Comparison of ENCODE assay signal across 20 cellular contexts in genomic region chr11:66218846-66219620, GRCh38. TPM values are rescaled to one million over a fixed set of nuclear protein-coding genes. Genes with fewer than 3 reads are reported as not detected.
DNase-seq lines count a peak whose midpoint lies in the region; TF ChIP-seq lines count a peak whose summit lies in the region.
"Had no signal": no experiment of that assay in that cellular context is flagged by ENCODE, and none has a peak within 500 bp of the region (broad histone marks: within the 10 kb centered on the region; RNA-seq: fewer than 3 reads in every experiment).

No MANE protein-coding gene starts in this region.

- peaks cover 7% of the 10 kb centered on the region for H3K36me3 Mint-ChIP-seq in activated naive CD4-positive, alpha-beta T cell treated with anti-CD3 and anti-CD28 coated beads, Interleukin-2, amount 50 U/mL, for 24 hours
- H3K36me3 Mint-ChIP-seq in activated CD4-positive, alpha-beta memory T cell treated with anti-CD3 and anti-CD28 coated beads, Interleukin-2, amount 10 ng/mL, durations not matched to agents 7 days and 5 days (ENCODE audit: low read depth): peaks cover 25% of the 10 kb centered on the region
- H3K36me3 Mint-ChIP-seq in type B pancreatic cell (peaks cover 20% of the 10 kb centered on the region), Calu3 (ENCODE audit: insufficient read depth, unreplicated experiment) (peaks cover 5% of the 10 kb centered on the region)

- TF ChIP-seq CTCF in type B pancreatic cell (conservative IDR thresholded peaks at IDR 0.05): no peak
- TF ChIP-seq CTCF in Calu3 (IDR thresholded peaks at IDR 0.05; ENCODE audit: unreplicated experiment): no peak

- H3K9me3 Mint-ChIP-seq in activated naive CD4-positive, alpha-beta T cell treated with anti-CD3 and anti-CD28 coated beads, Interleukin-2, amount 50 U/mL, for 24 hours: no peaks in the 10 kb centered on the region
- H3K9me3 Mint-ChIP-seq in activated CD4-positive, alpha-beta memory T cell treated with anti-CD3 and anti-CD28 coated beads, Interleukin-2, amount 10 ng/mL, durations not matched to agents 7 days and 5 days: no peaks in the 10 kb centered on the region
- no peaks in the 10 kb centered on the region for H3K9me3 Mint-ChIP-seq in type B pancreatic cell
- H3K9me3 Mint-ChIP-seq in Calu3 (ENCODE audit: low read depth, unreplicated experiment): no peaks in the 10 kb centered on the region

- BruUV-seq in Calu3 (replicated peaks; lab: Mats Ljungman, UMichigan): no TSS peak

- peaks cover 22% of the 10 kb centered on the region for H3K4me1 Mint-ChIP-seq in activated naive CD4-positive, alpha-beta T cell treated with anti-CD3 and anti-CD28 coated beads, Interleukin-2, amount 50 U/mL, for 24 hours
- H3K4me1 Mint-ChIP-seq in activated CD4-positive, alpha-beta memory T cell treated with anti-CD3 and anti-CD28 coated beads, Interleukin-2, amount 10 ng/mL, durations not matched to agents 7 days and 5 days: peaks cover 19% of the 10 kb centered on the region
- H3K4me1 Mint-ChIP-seq in type B pancreatic cell (ENCODE audit: unreplicated experiment) (peaks cover 6% of the 10 kb centered on the region), Calu3 (ENCODE audit: low read depth, unreplicated experiment) (peaks cover 8% of the 10 kb centered on the region)

- POLR2A ChIA-PET in activated CD4-positive, alpha-beta memory T cell treated with anti-CD3 and anti-CD28 coated beads, Interleukin-2, amount 10 ng/mL, durations not matched to agents 7 days and 5 days (lab: Charles Lee): interaction anchor here (1.3 to 1.7 kb wide), 2 partner anchors 54 to 69 kb away, joined by 3 to 7 read pairs; partner anchors contain the start of gene YIF1A

- DNase-seq in activated naive CD4-positive, alpha-beta T cell treated with Interleukin-2 at 50 U/mL for 16 hours: no peak
- no peak for DNase-seq in activated CD4-positive, alpha-beta memory T cell treated with anti-CD3 and anti-CD28 coated beads, Interleukin-2, amount 10 ng/mL, durations not matched to agents 7 days and 5 days
- peak; percentile 73 for DNase-seq in mesenteric fat pad (ENCODE audit: low spot score)
- DNase-seq in type B pancreatic cell (ENCODE audit: extremely low spot score, unreplicated experiment): no peak
- no peak for DNase-seq in Calu3
- no peak for DNase-seq in D341Med (ENCODE audit: low spot score)
- DNase-seq in germinal center (ENCODE audit: low spot score): no peak
- DNase-seq: activated CD4-positive, alpha-beta T cell treated with anti-CD3 and anti-CD28 coated beads, Interleukin-2, amount 50 U/mL, for 48 hours; amygdala; GDM1; GOT3; KG1; NCI-H1694 treated with DMSO at 0.1 percent for 48 hours; NCI-H226; NCI-H82; SHP77 treated with DMSO at 0.1 percent for 48 hours; testis had no signal

- intact Hi-C loops in Calu3 (cut with micrococcal nuclease; ENCODE audit: unreplicated experiment): no loop called here

- H3K27ac Mint-ChIP-seq in activated naive CD4-positive, alpha-beta T cell treated with anti-CD3 and anti-CD28 coated beads, Interleukin-2, amount 50 U/mL, for 24 hours: peak overlapping the region; percentile 85
- peak overlapping the region; percentile 24 for H3K27ac Mint-ChIP-seq in activated CD4-positive, alpha-beta memory T cell treated with anti-CD3 and anti-CD28 coated beads, Interleukin-2, amount 10 ng/mL, durations not matched to agents 7 days and 5 days
- H3K27ac Mint-ChIP-seq in type B pancreatic cell (peak overlapping the region; percentile 11), Calu3 (ENCODE audit: unreplicated experiment) (no peak overlapping the region)

- no peaks in the 10 kb centered on the region for H3K27me3 Mint-ChIP-seq in activated naive CD4-positive, alpha-beta T cell treated with anti-CD3 and anti-CD28 coated beads, Interleukin-2, amount 50 U/mL, for 24 hours
- no peaks in the 10 kb centered on the region for H3K27me3 Mint-ChIP-seq in activated CD4-positive, alpha-beta memory T cell treated with anti-CD3 and anti-CD28 coated beads, Interleukin-2, amount 10 ng/mL, durations not matched to agents 7 days and 5 days
- H3K27me3 Mint-ChIP-seq in type B pancreatic cell (no peaks in the 10 kb centered on the region), Calu3 (ENCODE audit: unreplicated experiment) (no peaks in the 10 kb centered on the region)

- H3K4me3 Mint-ChIP-seq in activated naive CD4-positive, alpha-beta T cell treated with anti-CD3 and anti-CD28 coated beads, Interleukin-2, amount 50 U/mL, for 24 hours: no peak overlapping the region
- H3K4me3 Mint-ChIP-seq in activated CD4-positive, alpha-beta memory T cell treated with anti-CD3 and anti-CD28 coated beads, Interleukin-2, amount 10 ng/mL, durations not matched to agents 7 days and 5 days: no peak overlapping the region
- no peak overlapping the region for H3K4me3 Mint-ChIP-seq in type B pancreatic cell
- H3K4me3 Mint-ChIP-seq in Calu3 (ENCODE audit: low read depth, unreplicated experiment): no peak overlapping the region

- CTCF ChIA-PET in activated CD4-positive, alpha-beta memory T cell treated with anti-CD3 and anti-CD28 coated beads, Interleukin-2, amount 10 ng/mL, durations not matched to agents 7 days and 5 days (lab: Charles Lee): no interaction called here
- CTCF ChIA-PET in Calu3 (lab: Charles Lee): interaction anchor here (0.7 kb wide), 1 partner anchor 443 kb away, joined by 5 read pairs; no protein-coding TSS in a partner anchor

RNA-seq across cellular contexts. Expression of gene KLC2, which starts 38.5 kb away (rescaled TPM):
- total RNA-seq in activated CD4-positive, alpha-beta memory T cell treated with anti-CD3 and anti-CD28 coated beads, Interleukin-2, amount 10 ng/mL, durations not matched to agents 7 days and 5 days: 10 to 100 TPM; 32.8 to 33.9 TPM
- total RNA-seq in mesenteric fat pad: 35.0 TPM
- 31.1 and 49.6 TPM in 2 replicates for total RNA-seq in type B pancreatic cell (ENCODE audit: low replicate concordance)
- total RNA-seq in Calu3 (2022): 41.7 and 46.7 TPM in 2 replicates

RNA-seq across cellular contexts. Expression of gene RAB1B, which starts 49.4 kb away (rescaled TPM):
- 100 to 1,000 TPM; 146 to 150 TPM for total RNA-seq in activated CD4-positive, alpha-beta memory T cell treated with anti-CD3 and anti-CD28 coated beads, Interleukin-2, amount 10 ng/mL, durations not matched to agents 7 days and 5 days
- total RNA-seq in mesenteric fat pad (138 TPM), type B pancreatic cell (ENCODE audit: low replicate concordance) (96.4 and 122 TPM in 2 replicates), Calu3 (2022) (144 and 146 TPM in 2 replicates)

RNA-seq across cellular contexts. Expression of gene CNIH2, which starts 58.9 kb away (rescaled TPM):
- total RNA-seq in activated CD4-positive, alpha-beta memory T cell treated with anti-CD3 and anti-CD28 coated beads, Interleukin-2, amount 10 ng/mL, durations not matched to agents 7 days and 5 days: 1 to 10 TPM; 1.9 to 2.1 TPM
- total RNA-seq in mesenteric fat pad (0.55 TPM), type B pancreatic cell (ENCODE audit: low replicate concordance) (21.3 and 23.2 TPM in 2 replicates), Calu3 (2022) (2.9 and 3.5 TPM in 2 replicates)
- total RNA-seq: liver, omental fat pad had no signal
